15 cellular contexts compared by ENCODE assay signal in the genomic region with DNA sequence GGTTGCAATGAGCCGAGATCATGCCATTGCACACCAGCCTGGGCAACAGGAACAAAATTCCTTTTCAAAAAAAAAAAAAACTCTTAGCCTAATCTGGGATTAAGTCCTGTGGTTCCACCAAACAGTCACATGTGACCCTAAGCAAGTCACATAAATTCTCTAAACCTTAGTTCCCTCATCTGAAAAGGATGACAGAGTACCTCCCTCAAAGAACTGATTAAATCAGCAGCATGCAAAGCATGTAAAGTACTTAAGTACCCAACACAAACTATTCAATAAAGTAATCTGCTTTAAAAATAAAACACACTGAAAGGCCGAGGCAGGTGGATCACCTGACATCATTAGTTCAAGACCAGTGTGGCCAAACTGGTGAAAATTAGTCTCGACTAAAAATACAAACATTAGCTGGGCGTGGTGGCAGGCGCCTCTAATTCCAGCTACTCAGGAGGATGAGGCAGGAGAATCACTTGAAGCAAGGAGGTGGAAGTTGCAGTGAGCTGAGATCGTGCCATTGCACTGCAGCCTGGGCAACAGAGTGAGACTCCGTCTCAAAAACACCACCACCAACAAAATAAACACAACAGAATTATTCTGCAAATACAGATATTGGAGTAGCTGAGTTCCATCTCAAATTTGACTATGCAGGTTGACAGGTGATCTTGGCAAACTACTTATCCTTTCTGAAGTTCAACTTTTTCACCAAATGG. TPM values are rescaled to one million over a fixed set of nuclear protein-coding genes. Genes with fewer than 3 reads are reported as not detected.
DNase-seq lines count a peak whose midpoint lies in the region; ATAC-seq and TF ChIP-seq lines count a peak whose summit lies in the region.
"Had no signal": no experiment of that assay in that cellular context is flagged by ENCODE, and none has a peak within 500 bp of the region (broad histone marks: within the 10 kb centered on the region; RNA-seq: fewer than 3 reads in every experiment).

No MANE protein-coding gene starts in this region.

- H3K9me3 ChIP-seq in cardiac muscle cell (ENCODE audit: low read depth): no peaks in the 10 kb centered on the region
- no peaks in the 10 kb centered on the region for H3K9me3 ChIP-seq in WERI-Rb-1 (ENCODE audit: severe bottlenecking)
- H3K9me3 ChIP-seq: colonic mucosa, vagina had no signal

- intact Hi-C loops in cardiac septum (cut with DNase I): no loop called here

- H3K36me3 ChIP-seq in cardiac muscle cell (peaks cover 5% of the 10 kb centered on the region), WERI-Rb-1 (peaks cover 35% of the 10 kb centered on the region)
- H3K36me3 ChIP-seq: colonic mucosa, vagina had no signal

- no peaks in the 10 kb centered on the region for H3K27me3 ChIP-seq in cardiac muscle cell
- H3K27me3 ChIP-seq in WERI-Rb-1 (ENCODE audit: insufficient read depth, low read depth, severe bottlenecking): no peaks in the 10 kb centered on the region
- H3K27me3 ChIP-seq: colonic mucosa, vagina had no signal

- H3K4me3 Mint-ChIP-seq in stimulated activated memory B cell treated with anti-CD40 and anti-IgM and Interleukin-4, amounts not matched to agents 10 μg/mL and 1 μg/mL and 100 μg/mL, for 72 hours: peak overlapping the region; percentile 50

- H3K4me3 ChIP-seq in cardiac muscle cell (no peak overlapping the region), WERI-Rb-1 (ENCODE audit: low read depth, low read length) (no peak overlapping the region)
- H3K4me3 ChIP-seq: colonic mucosa, vagina had no signal

- H3K4me1 ChIP-seq in cardiac muscle cell (ENCODE audit: low read depth): peaks cover 10% of the 10 kb centered on the region

- no peak for TF ChIP-seq CTCF in cardiac muscle cell (IDR thresholded peaks at IDR 0.05; ENCODE audit: low read depth, low read length)
- no peak for TF ChIP-seq CTCF in WERI-Rb-1 (IDR thresholded peaks at IDR 0.05; ENCODE audit: low read depth, low read length)

- peaks cover 53% of the 10 kb centered on the region for H3K4me1 Mint-ChIP-seq in stimulated activated memory B cell treated with anti-CD40 and anti-IgM and Interleukin-4, amounts not matched to agents 10 μg/mL and 1 μg/mL and 100 μg/mL, for 72 hours

- DNase-seq in cardiac muscle cell (ENCODE audit: low read depth in 1 of 2, low spot score in 1 of 2): no peak
- DNase-seq in cardiac septum (ENCODE audit: low spot score): no peak
- peak; percentile 30 for DNase-seq in WERI-Rb-1
- no peak for DNase-seq in hepatic stellate cell (ENCODE audit: low spot score)
- no peak for DNase-seq in NCI-H774 (lab: John Stamatoyannopoulos, UW)
- DNase-seq in HPDE6-E6E7 (ENCODE audit: extremely low spot score): no peak
- DNase-seq: colonic mucosa; DMS53; NCI-H1092; NCI-H510A treated with DMSO at 0.1 percent for 48 hours; RPMI8226; stimulated activated CD4-positive, alpha-beta T cell treated with anti-CD3 and anti-CD28 coated beads, Interleukin-2, amount 100 ng/mL, for 24 hours had no signal

- H3K9me3 Mint-ChIP-seq in stimulated activated memory B cell treated with anti-CD40 and anti-IgM and Interleukin-4, amounts not matched to agents 10 μg/mL and 1 μg/mL and 100 μg/mL, for 72 hours: no peaks in the 10 kb centered on the region

- H3K27ac ChIP-seq in cardiac muscle cell (peak overlapping the region; percentile 40), WERI-Rb-1 (peak overlapping the region; percentile 36; the same call in 1 of the 2 replicates)
- H3K27ac ChIP-seq: colonic mucosa, vagina had no signal

- H3K27ac Mint-ChIP-seq in stimulated activated memory B cell treated with anti-CD40 and anti-IgM and Interleukin-4, amounts not matched to agents 10 μg/mL and 1 μg/mL and 100 μg/mL, for 72 hours: peak overlapping the region; percentile 66

- peak; percentile 25 for ATAC-seq in HG02885 (IDR thresholded peaks at IDR 0.05; ENCODE audit: poor library complexity, unreplicated experiment)
- peak; percentile 39 for ATAC-seq in stimulated activated memory B cell treated with anti-CD40 and anti-IgM and Interleukin-4, amounts not matched to agents 10 μg/mL and 1 μg/mL and 100 μg/mL, for 72 hours

- no peaks in the 10 kb centered on the region for H3K27me3 Mint-ChIP-seq in stimulated activated memory B cell treated with anti-CD40 and anti-IgM and Interleukin-4, amounts not matched to agents 10 μg/mL and 1 μg/mL and 100 μg/mL, for 72 hours

- H3K36me3 Mint-ChIP-seq in stimulated activated memory B cell treated with anti-CD40 and anti-IgM and Interleukin-4, amounts not matched to agents 10 μg/mL and 1 μg/mL and 100 μg/mL, for 72 hours: no peaks in the 10 kb centered on the region

RNA-seq across cellular contexts. Expression of gene USP34, which starts 7.0 kb away (rescaled TPM):
- total RNA-seq in cardiac muscle cell: 67.6 and 94.5 TPM in 2 replicates
- polyA plus RNA-seq in cardiac muscle cell: 42.4 and 54.9 TPM in 2 replicates
- 73.2 TPM for total RNA-seq in cardiac septum
